ENCODE assay signal across 8 cellular contexts in genomic region chr12:104216461-104217058, GRCh38. TPM values are rescaled to one million over a fixed set of nuclear protein-coding genes. Genes with fewer than 3 reads are reported as not detected.
A peak's percentile ranks its signal among the peaks of the same experiment; 100 is the strongest.
DNase-seq lines count a peak whose midpoint lies in the region; FAIRE-seq and TF ChIP-seq lines count a peak whose summit lies in the region.

No MANE protein-coding gene starts in this region.

- H3K4me1 ChIP-seq in rectal smooth muscle tissue (ENCODE audit: control insufficient read depth, insufficient read depth, low read length) = peaks cover 13% of the 10 kb centered on the region
- peaks cover 12% of the 10 kb centered on the region for H3K4me1 ChIP-seq in SJCRH30

- H3K36me3 ChIP-seq in rectal smooth muscle tissue (ENCODE audit: control insufficient read depth, insufficient read depth, low read length) = no peaks in the 10 kb centered on the region
- H3K36me3 ChIP-seq in SJCRH30 = no peaks in the 10 kb centered on the region

- H3K27me3 ChIP-seq in rectal smooth muscle tissue (ENCODE audit: control insufficient read depth, insufficient read depth, low read length) (no peaks in the 10 kb centered on the region), SJCRH30 (no peaks in the 10 kb centered on the region)

- no peak for FAIRE-seq in urothelium cell line (lab: Jason Lieb, UNC)

- peak overlapping the region; percentile 52 for H3K27ac Mint-ChIP-seq in Calu3 (ENCODE audit: unreplicated experiment)
- peak overlapping the region; percentile 26 for H3K27ac Mint-ChIP-seq in activated CD4-positive, alpha-beta memory T cell treated with anti-CD3 and anti-CD28 coated beads, Interleukin-2, amount 10 ng/mL, durations not matched to agents 7 days and 5 days

- CTCF ChIA-PET in Calu3 (lab: Charles Lee) = no interaction called here
- CTCF ChIA-PET in activated CD4-positive, alpha-beta memory T cell treated with anti-CD3 and anti-CD28 coated beads, Interleukin-2, amount 10 ng/mL, durations not matched to agents 7 days and 5 days (lab: Charles Lee) = interaction anchor here (1.4 to 7.6 kb wide), 3 partner anchors 16 to 121 kb away, joined by 3 to 76 read pairs (median 4); no protein-coding TSS in a partner anchor

- H3K36me3 Mint-ChIP-seq in Calu3 (ENCODE audit: insufficient read depth, unreplicated experiment) = peaks cover 30% of the 10 kb centered on the region
- H3K36me3 Mint-ChIP-seq in activated CD4-positive, alpha-beta memory T cell treated with anti-CD3 and anti-CD28 coated beads, Interleukin-2, amount 10 ng/mL, durations not matched to agents 7 days and 5 days (ENCODE audit: low read depth) = peaks cover 6% of the 10 kb centered on the region

- H3K4me3 Mint-ChIP-seq in Calu3 (ENCODE audit: low read depth, unreplicated experiment) = peak overlapping the region; percentile 76
- H3K4me3 Mint-ChIP-seq in activated CD4-positive, alpha-beta memory T cell treated with anti-CD3 and anti-CD28 coated beads, Interleukin-2, amount 10 ng/mL, durations not matched to agents 7 days and 5 days = peak overlapping the region; percentile 76

- H3K4me3 ChIP-seq in fibroblast of mammary gland (ENCODE audit: control insufficient read depth, low read depth, low read length) (peak overlapping the region; percentile 58), rectal smooth muscle tissue (ENCODE audit: low read length) (peak overlapping the region; percentile 77), SJCRH30 (no peak overlapping the region)

- no peak overlapping the region for H3K9ac ChIP-seq in rectal smooth muscle tissue (ENCODE audit: low read length)

- no peaks in the 10 kb centered on the region for H3K27me3 Mint-ChIP-seq in Calu3 (ENCODE audit: unreplicated experiment)
- H3K27me3 Mint-ChIP-seq in activated CD4-positive, alpha-beta memory T cell treated with anti-CD3 and anti-CD28 coated beads, Interleukin-2, amount 10 ng/mL, durations not matched to agents 7 days and 5 days = peaks cover 7% of the 10 kb centered on the region

- TF ChIP-seq CTCF in Calu3 (IDR thresholded peaks at IDR 0.05; ENCODE audit: unreplicated experiment) = no peak
- no peak for TF ChIP-seq CTCF in fibroblast of mammary gland (conservative IDR thresholded peaks at IDR 0.05; ENCODE audit: control insufficient read depth, insufficient read depth, low read depth, low read length)

- no peak for DNase-seq in Calu3
- DNase-seq in activated CD4-positive, alpha-beta memory T cell treated with anti-CD3 and anti-CD28 coated beads, Interleukin-2, amount 10 ng/mL, durations not matched to agents 7 days and 5 days = no peak
- DNase-seq in fibroblast of mammary gland (ENCODE audit: low read depth) = no peak
- no peak for DNase-seq in SJCRH30
- no peak for DNase-seq in NCI-H1417 (lab: John Stamatoyannopoulos, UW)
- DNase-seq in amniotic stem cell (lab: John Stamatoyannopoulos, UW) = no peak
- DNase-seq in urothelium cell line (ENCODE audit: low spot score) = no peak

- POLR2A ChIA-PET in activated CD4-positive, alpha-beta memory T cell treated with anti-CD3 and anti-CD28 coated beads, Interleukin-2, amount 10 ng/mL, durations not matched to agents 7 days and 5 days (lab: Charles Lee) = interaction anchor here (0.6 to 6.0 kb wide), 3 partner anchors 73 to 108 kb away, joined by 3 to 93 read pairs (median 3); partner anchors contain the start of gene EID3

- H3K4me1 Mint-ChIP-seq in Calu3 (ENCODE audit: low read depth, unreplicated experiment) = peaks cover 49% of the 10 kb centered on the region
- H3K4me1 Mint-ChIP-seq in activated CD4-positive, alpha-beta memory T cell treated with anti-CD3 and anti-CD28 coated beads, Interleukin-2, amount 10 ng/mL, durations not matched to agents 7 days and 5 days = peaks cover 50% of the 10 kb centered on the region

- BruUV-seq in Calu3 (replicated peaks; lab: Mats Ljungman, UMichigan) = no TSS peak

- peak overlapping the region; percentile 82 for H3K27ac ChIP-seq in rectal smooth muscle tissue (ENCODE audit: low read depth, low read length)
- H3K27ac ChIP-seq in SJCRH30 = no peak overlapping the region

- no peaks in the 10 kb centered on the region for H3K9me3 ChIP-seq in SJCRH30 (replicated peaks)

- intact Hi-C loops in Calu3 (cut with micrococcal nuclease; ENCODE audit: unreplicated experiment) = no loop called here

- H3K9me3 Mint-ChIP-seq in Calu3 (ENCODE audit: low read depth, unreplicated experiment) = no peaks in the 10 kb centered on the region
- no peaks in the 10 kb centered on the region for H3K9me3 Mint-ChIP-seq in activated CD4-positive, alpha-beta memory T cell treated with anti-CD3 and anti-CD28 coated beads, Interleukin-2, amount 10 ng/mL, durations not matched to agents 7 days and 5 days

RNA-seq across cellular contexts. Expression of gene TXNRD1, which starts 1.0 kb away (rescaled TPM):
- total RNA-seq in Calu3 (2022) = 262 and 269 TPM in 2 replicates
- total RNA-seq in activated CD4-positive, alpha-beta memory T cell treated with anti-CD3 and anti-CD28 coated beads, Interleukin-2, amount 10 ng/mL, durations not matched to agents 7 days and 5 days = 100 to 1,000 TPM; 108 to 112 TPM
- 70.0 and 72.8 TPM in 2 replicates for total RNA-seq in SJCRH30 (2014; rRNA removed; shearing (Covaris generic))
